8 cellular contexts compared by ENCODE assay signal in the genomic region with DNA sequence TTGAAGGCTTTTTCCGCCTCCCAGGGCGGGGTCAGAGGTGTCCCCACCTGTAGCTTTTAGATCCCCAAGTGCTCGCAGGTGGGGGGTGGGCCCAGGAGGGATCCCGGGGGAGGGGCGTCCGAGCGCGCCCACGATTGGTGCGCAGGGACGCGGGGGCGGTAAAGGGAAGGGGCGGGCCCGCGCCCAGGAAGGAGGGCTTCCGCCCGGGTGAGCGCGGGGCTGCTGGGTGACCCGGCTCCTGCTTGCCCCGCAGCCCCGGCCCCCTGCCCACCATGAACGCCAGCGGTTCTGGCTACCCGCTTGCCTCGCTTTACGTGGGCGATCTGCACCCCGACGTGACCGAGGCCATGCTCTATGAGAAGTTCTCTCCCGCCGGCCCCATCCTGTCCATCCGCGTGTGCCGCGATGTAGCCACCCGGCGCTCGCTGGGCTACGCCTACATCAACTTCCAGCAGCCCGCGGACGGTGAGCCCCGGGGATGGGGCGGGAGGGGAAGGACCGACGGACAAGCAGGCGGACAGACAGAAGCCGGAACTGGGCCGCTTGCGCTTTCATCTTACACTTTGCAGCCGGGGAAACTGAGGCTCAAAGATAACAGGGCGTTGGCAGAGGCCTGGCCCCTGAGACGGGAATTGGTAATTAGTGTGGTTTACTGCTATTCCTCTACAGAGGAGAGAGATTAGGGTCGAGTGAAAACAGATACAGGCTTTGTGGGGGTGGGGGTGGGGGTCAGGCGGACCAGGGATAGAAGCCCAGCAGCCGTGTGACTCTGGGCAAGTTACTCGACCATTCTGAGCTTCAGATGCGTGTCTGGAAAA. TPM values are rescaled to one million over a fixed set of nuclear protein-coding genes. Genes with fewer than 3 reads are reported as not detected.
A peak's percentile ranks its signal among the peaks of the same experiment; 100 is the strongest.
DNase-seq lines count a peak whose midpoint lies in the region; ATAC-seq and TF ChIP-seq lines count a peak whose summit lies in the region.

A gene (plus strand): TSS at position 189 of the 818 bp plus-strand sequence. CDS start 84 bp downstream, at position 273.

- H3K4me3 Mint-ChIP-seq in CD14-positive monocyte (peak within 1 kb of the TSS; percentile 89 to 93), naive B cell (peak within 1 kb of the TSS; percentile 82 to 95 (median 88))
- H3K4me3 Mint-ChIP-seq in stimulated activated memory B cell treated with anti-CD40 and anti-IgM and Interleukin-4, amounts not matched to agents 10 μg/mL and 1 μg/mL and 100 μg/mL, for 72 hours, result peak within 1 kb of the TSS; percentile 87

- H3K27ac ChIP-seq in HL-60 (replicated peaks), result peak within 1 kb of the TSS; percentile 35; the same call in 1 of the 2 replicates
- peak within 1 kb of the TSS in 3 of 4 donors; percentile 15 to 56 (median 30) for H3K27ac ChIP-seq in esophagus squamous epithelium

- H3K27me3 ChIP-seq in HL-60 (ENCODE audit: insufficient read depth, poor library complexity, severe bottlenecking) (no peaks in the 10 kb centered on the region), esophagus squamous epithelium (no peaks in the 10 kb centered on the region)

- H3K36me3 Mint-ChIP-seq in CD14-positive monocyte (peaks cover 45 to 49% of the 10 kb centered on the region in 2 donors), naive B cell (peaks cover 0 to 3% of the 10 kb centered on the region in 2 donors)
- peaks cover 48% of the 10 kb centered on the region for H3K36me3 Mint-ChIP-seq in stimulated activated memory B cell treated with anti-CD40 and anti-IgM and Interleukin-4, amounts not matched to agents 10 μg/mL and 1 μg/mL and 100 μg/mL, for 72 hours

- H3K27ac Mint-ChIP-seq in CD14-positive monocyte, result peak within 1 kb of the TSS; percentile 46 to 81 (median 63)
- H3K27ac Mint-ChIP-seq in naive B cell, result peak within 1 kb of the TSS; percentile 23 to 94 (median 86)
- H3K27ac Mint-ChIP-seq in stimulated activated memory B cell treated with anti-CD40 and anti-IgM and Interleukin-4, amounts not matched to agents 10 μg/mL and 1 μg/mL and 100 μg/mL, for 72 hours, result peak within 1 kb of the TSS; percentile 67

- DNase-seq in CD14-positive monocyte (ENCODE audit: low spot score), result peak; percentile 66
- DNase-seq in HL-60 (ENCODE audit: low read depth in 1 of 2, low spot score in 1 of 2), result peak in 1 of 2 experiments; percentile 51
- peak; percentile 80 for DNase-seq in OCI-M1 (lab: John Stamatoyannopoulos, UW)
- DNase-seq in activated T-cell treated with anti-CD3 and anti-CD28 coated beads, Interleukin-2, amount 50 U/mL, for 1 hour, result peak; percentile 82
- DNase-seq in esophagus squamous epithelium (lab: John Stamatoyannopoulos, UW), result no peak
- peak; percentile 74 for DNase-seq in naive B cell

- H3K4me1 Mint-ChIP-seq in CD14-positive monocyte, result peaks cover 30% of the 10 kb centered on the region
- peaks cover 16 to 30% (median 20%) of the 10 kb centered on the region in 3 donors for H3K4me1 Mint-ChIP-seq in naive B cell
- peaks cover 30% of the 10 kb centered on the region for H3K4me1 Mint-ChIP-seq in stimulated activated memory B cell treated with anti-CD40 and anti-IgM and Interleukin-4, amounts not matched to agents 10 μg/mL and 1 μg/mL and 100 μg/mL, for 72 hours

- peak; percentile 90 for ATAC-seq in GM19397 (IDR thresholded peaks at IDR 0.05; ENCODE audit: unreplicated experiment)
- ATAC-seq in naive B cell (ENCODE audit: low read depth in 2 of 2), result peak; percentile 97 to 99
- ATAC-seq in stimulated activated memory B cell treated with anti-CD40 and anti-IgM and Interleukin-4, amounts not matched to agents 10 μg/mL and 1 μg/mL and 100 μg/mL, for 72 hours, result peak; percentile 94

- H3K9me3 ChIP-seq in esophagus squamous epithelium, result no peaks in the 10 kb centered on the region

- H3K4me1 ChIP-seq in esophagus squamous epithelium, result peaks cover 5 to 27% (median 8%) of the 10 kb centered on the region in 3 donors

- peak in 1 of 4 donors; percentile 23 for TF ChIP-seq POLR2A in esophagus squamous epithelium (IDR thresholded peaks at IDR 0.05)

- peaks cover 0 to 49% (median 16%) of the 10 kb centered on the region in 3 donors for H3K36me3 ChIP-seq in esophagus squamous epithelium

- H3K27me3 Mint-ChIP-seq in CD14-positive monocyte (ENCODE audit: low read depth in 3 of 3) (no peaks in the 10 kb centered on the region), naive B cell (no peaks in the 10 kb centered on the region)
- H3K27me3 Mint-ChIP-seq in stimulated activated memory B cell treated with anti-CD40 and anti-IgM and Interleukin-4, amounts not matched to agents 10 μg/mL and 1 μg/mL and 100 μg/mL, for 72 hours, result no peaks in the 10 kb centered on the region

- peak within 1 kb of the TSS; percentile 81 for H3K4me3 ChIP-seq in HL-60 (replicated peaks; ENCODE audit: insufficient read depth, low read length)
- peak within 1 kb of the TSS; percentile 68 to 84 (median 70) for H3K4me3 ChIP-seq in esophagus squamous epithelium

- H3K9me3 Mint-ChIP-seq in CD14-positive monocyte (no peaks in the 10 kb centered on the region), naive B cell (no peaks in the 10 kb centered on the region)
- H3K9me3 Mint-ChIP-seq in stimulated activated memory B cell treated with anti-CD40 and anti-IgM and Interleukin-4, amounts not matched to agents 10 μg/mL and 1 μg/mL and 100 μg/mL, for 72 hours, result no peaks in the 10 kb centered on the region

- intact Hi-C loops in CD14-positive monocyte (cut with micrococcal nuclease) (no loop called here), esophagus squamous epithelium (cut with DNase I) (no loop called here)

- 3 to 6% methylated on average over 14 to 24 of the region's 61 CpGs for WGBS in esophagus squamous epithelium, 2 donors

- no peak for TF ChIP-seq CTCF in CD14-positive monocyte (IDR thresholded peaks at IDR 0.05)
- TF ChIP-seq CTCF in HL-60 (IDR thresholded peaks at IDR 0.05; ENCODE audit: insufficient read depth, low read length), result no peak
- TF ChIP-seq CTCF in esophagus squamous epithelium (IDR thresholded peaks at IDR 0.05), result no peak

RNA-seq across cellular contexts. Expression of the gene that starts here (rescaled TPM):
- polyA plus RNA-seq in CD14-positive monocyte (under 1 TPM in 1 of 2 donors, not detected in 1; 0.21 TPM), naive B cell (ENCODE audit: low read depth in 6 of 6) (1 to 10 TPM in 3 of 6 donors, under 1 TPM in 2, not detected in 1; 0.75 to 5.2 (median 1.3) TPM)
- total RNA-seq in esophagus squamous epithelium, result 10 to 100 TPM in 1 of 4 donors, 1 to 10 TPM in 3; 5.9 to 18.5 (median 8.7) TPM

Comparison
In these comparisons a context has a peak if more than half of its experiments do, and no peak if none do; other contexts are left out.
1. Peak in DNase-seq in CD14-positive monocyte; RNA of the gene not detected or under 1 TPM.